In genomic region chr17:42283241-42284019, GRCh38 we compare ENCODE assay signal across 15 cellular contexts. TPM values are rescaled to one million over a fixed set of nuclear protein-coding genes. Genes with fewer than 3 reads are reported as not detected.
DNase-seq lines count a peak whose midpoint lies in the region; ATAC-seq and TF ChIP-seq lines count a peak whose summit lies in the region.
"Had no signal": no experiment of that assay in that cellular context is flagged by ENCODE, and none has a peak within 500 bp of the region (broad histone marks: within the 10 kb centered on the region; RNA-seq: fewer than 3 reads in every experiment).

No MANE protein-coding gene starts in this region.

- WGBS in neuronal stem cell (ENCODE audit: extremely low coverage in 2 of 2, insufficient read length in 2 of 2, insufficient replicate concordance in 1 of 2), 2 donors = no CpG with 5 or more reads among the region's 7 CpGs
- WGBS in aorta, 2 donors = 86 to 89% methylated on average over 7 of the region's 7 CpGs

- H3K4me1 Mint-ChIP-seq in MCF 10A (ENCODE audit: insufficient read depth, unreplicated experiment) = peaks cover 8% of the 10 kb centered on the region
- H3K4me1 Mint-ChIP-seq in activated CD8-positive, alpha-beta memory T cell treated with anti-CD3 and anti-CD28 coated beads, Interleukin-2, amount 10 ng/mL, durations not matched to agents 7 days and 5 days = peaks cover 27% of the 10 kb centered on the region

- peak overlapping the region; percentile 47 for H3K9ac ChIP-seq in neuronal stem cell (ENCODE audit: low read depth, low read length, poor library complexity)

- no peak overlapping the region for H2BK120ac ChIP-seq in neuronal stem cell (ENCODE audit: low read depth, low read length)

- DNase-seq in breast epithelium (ENCODE audit: low spot score in 2 of 2) = peak; percentile 43 to 67
- DNase-seq in MCF 10A (ENCODE audit: unreplicated experiment) = no peak
- DNase-seq in activated CD8-positive, alpha-beta memory T cell treated with anti-CD3 and anti-CD28 coated beads, Interleukin-2, amount 10 ng/mL, durations not matched to agents 7 days and 5 days = peak; percentile 32
- no peak for DNase-seq in neuronal stem cell (ENCODE audit: low spot score)
- peak; percentile 24 to 64 for DNase-seq in aorta
- DNase-seq in NCI-H748 (lab: John Stamatoyannopoulos, UW; ENCODE audit: unreplicated experiment) = no peak
- no peak for DNase-seq in stimulated activated CD4-positive, alpha-beta T cell treated with anti-CD3 and anti-CD28 coated beads, Interleukin-2, amount 100 ng/mL, for 48 hours
- DNase-seq: BE2C; foreskin fibroblast; natural killer cell; NCI-H1930; NCI-H524; OCI-M1; stimulated activated CD4-positive, alpha-beta T cell treated with anti-CD3 and anti-CD28 coated beads, Interleukin-1b, Interleukin-23, amount 100 ng/mL, for 48 hours had no signal

- H4K8ac ChIP-seq in neuronal stem cell (ENCODE audit: low read depth, low read length) = no peak overlapping the region

- intact Hi-C loops in breast epithelium (cut with DNase I; ENCODE audit: low total_unique reads) (no loop called here), MCF 10A (cut with micrococcal nuclease) (no loop called here), aorta (cut with DNase I) (no loop called here)

- H3K36me3 Mint-ChIP-seq in MCF 10A (ENCODE audit: insufficient read depth, unreplicated experiment) = no peaks in the 10 kb centered on the region
- no peaks in the 10 kb centered on the region for H3K36me3 Mint-ChIP-seq in activated CD8-positive, alpha-beta memory T cell treated with anti-CD3 and anti-CD28 coated beads, Interleukin-2, amount 10 ng/mL, durations not matched to agents 7 days and 5 days
- H3K36me3 Mint-ChIP-seq: natural killer cell had no signal

- H3K27me3 Mint-ChIP-seq in MCF 10A (ENCODE audit: insufficient read depth, unreplicated experiment) = peaks cover 14% of the 10 kb centered on the region
- H3K27me3 Mint-ChIP-seq in activated CD8-positive, alpha-beta memory T cell treated with anti-CD3 and anti-CD28 coated beads, Interleukin-2, amount 10 ng/mL, durations not matched to agents 7 days and 5 days = no peaks in the 10 kb centered on the region

- H2AFZ ChIP-seq in neuronal stem cell (ENCODE audit: low read length) = no peak overlapping the region

- TF ChIP-seq CTCF in breast epithelium (IDR thresholded peaks at IDR 0.05) = no peak
- TF ChIP-seq CTCF in MCF 10A (IDR thresholded peaks at IDR 0.05; ENCODE audit: unreplicated experiment) = no peak

- H4K91ac ChIP-seq in neuronal stem cell (ENCODE audit: low read depth, low read length, poor library complexity) = no peak overlapping the region

- H3K9me3 ChIP-seq in breast epithelium = no peaks in the 10 kb centered on the region
- no peaks in the 10 kb centered on the region for H3K9me3 ChIP-seq in neuronal stem cell (replicated peaks in 1 of 2; ENCODE audit: control insufficient read depth in 2 of 2, insufficient read depth in 1 of 2, low read depth in 1 of 2, low read length in 2 of 2)
- no peaks in the 10 kb centered on the region for H3K9me3 ChIP-seq in aorta (ENCODE audit: control insufficient read depth, low read length)
- H3K9me3 ChIP-seq: BE2C, uterus had no signal

- no TSS peak for BruUV-seq in MCF 10A (replicated peaks; lab: Mats Ljungman, UMichigan)

- no peak overlapping the region for H3K14ac ChIP-seq in neuronal stem cell (ENCODE audit: low read length)

- no peak overlapping the region for H2BK5ac ChIP-seq in neuronal stem cell (ENCODE audit: low read length)

- H3K27ac ChIP-seq in breast epithelium (peak overlapping the region; percentile 91 to 92), neuronal stem cell (replicated peaks; ENCODE audit: low read length) (no peak overlapping the region), aorta (ENCODE audit: low read depth in 1 of 2, low read length in 2 of 2) (no peak overlapping the region)
- H3K27ac ChIP-seq: uterus had no signal

- H2AK5ac ChIP-seq in neuronal stem cell (ENCODE audit: low read depth, low read length) = no peak overlapping the region

- no peak overlapping the region for H2BK15ac ChIP-seq in neuronal stem cell (ENCODE audit: low read length)

- H3K9me3 Mint-ChIP-seq in MCF 10A (ENCODE audit: unreplicated experiment) = no peaks in the 10 kb centered on the region
- no peaks in the 10 kb centered on the region for H3K9me3 Mint-ChIP-seq in activated CD8-positive, alpha-beta memory T cell treated with anti-CD3 and anti-CD28 coated beads, Interleukin-2, amount 10 ng/mL, durations not matched to agents 7 days and 5 days (ENCODE audit: low read depth)
- H3K9me3 Mint-ChIP-seq: natural killer cell had no signal

- POLR2A ChIA-PET in MCF 10A (lab: Yijun Ruan, JAX) = no interaction called here

- CTCF ChIA-PET in MCF 10A (lab: Yijun Ruan, JAX) = interaction anchor here (0.6 to 0.7 kb wide), 2 partner anchors 32 to 278 kb away, joined by 3 to 4 read pairs; no protein-coding TSS in a partner anchor
- CTCF ChIA-PET in activated CD8-positive, alpha-beta memory T cell treated with anti-CD3 and anti-CD28 coated beads, Interleukin-2, amount 10 ng/mL, durations not matched to agents 7 days and 5 days (lab: Charles Lee) = interaction anchor here (1.5 to 1.7 kb wide), 2 partner anchors 19 to 123 kb away, joined by 4 to 5 read pairs; no protein-coding TSS in a partner anchor

- ATAC-seq in activated CD8-positive, alpha-beta memory T cell treated with anti-CD3 and anti-CD28 coated beads, Interleukin-2, amount 10 ng/mL, durations not matched to agents 7 days and 5 days = no peak
- no peak for ATAC-seq in aorta (ENCODE audit: low FRiP score)
- ATAC-seq: natural killer cell had no signal

- no peak overlapping the region for H3K27ac Mint-ChIP-seq in MCF 10A (ENCODE audit: low read depth, unreplicated experiment)
- H3K27ac Mint-ChIP-seq in activated CD8-positive, alpha-beta memory T cell treated with anti-CD3 and anti-CD28 coated beads, Interleukin-2, amount 10 ng/mL, durations not matched to agents 7 days and 5 days = no peak overlapping the region
- H3K27ac Mint-ChIP-seq: natural killer cell had no signal

- H3K23ac ChIP-seq in neuronal stem cell (ENCODE audit: low read depth, low read length, poor library complexity) = no peak overlapping the region

- H3K27me3 ChIP-seq in breast epithelium = no peaks in the 10 kb centered on the region
- peaks cover 4 to 20% (median 19%) of the 10 kb centered on the region in 3 experiments for H3K27me3 ChIP-seq in neuronal stem cell (ENCODE audit: control insufficient read depth in 3 of 3, insufficient read depth in 3 of 3, low read depth in 1 of 3, low read length in 3 of 3)
- no peaks in the 10 kb centered on the region for H3K27me3 ChIP-seq in aorta (ENCODE audit: control insufficient read depth in 1 of 2, insufficient read depth in 2 of 2, low read length in 1 of 2)
- H3K27me3 ChIP-seq: uterus had no signal

- TF ChIP-seq POLR2A in breast epithelium (IDR thresholded peaks at IDR 0.05) = no peak

- H3K4me3 Mint-ChIP-seq in MCF 10A (ENCODE audit: unreplicated experiment) = no peak overlapping the region
- H3K4me3 Mint-ChIP-seq in activated CD8-positive, alpha-beta memory T cell treated with anti-CD3 and anti-CD28 coated beads, Interleukin-2, amount 10 ng/mL, durations not matched to agents 7 days and 5 days = no peak overlapping the region
- H3K4me3 Mint-ChIP-seq: natural killer cell had no signal

- H3K4me2 ChIP-seq in neuronal stem cell (ENCODE audit: insufficient read depth, low read length, poor library complexity, severe bottlenecking) = no peak overlapping the region

- no peak overlapping the region for H3K18ac ChIP-seq in neuronal stem cell (ENCODE audit: low read length)

- H3K4me3 ChIP-seq in breast epithelium (no peak overlapping the region), neuronal stem cell (ENCODE audit: low read length in 2 of 2) (no peak overlapping the region), aorta (ENCODE audit: low read length in 2 of 2) (no peak overlapping the region)
- H3K4me3 ChIP-seq: uterus had no signal

- H3K36me3 ChIP-seq in breast epithelium (no peaks in the 10 kb centered on the region), neuronal stem cell (replicated peaks in 1 of 2; ENCODE audit: control insufficient read depth in 2 of 2, insufficient read depth in 2 of 2, low read length in 2 of 2) (no peaks in the 10 kb centered on the region), aorta (ENCODE audit: control insufficient read depth in 1 of 2, insufficient read depth in 2 of 2, low read length in 1 of 2) (no peaks in the 10 kb centered on the region)
- H3K36me3 ChIP-seq: BE2C, uterus had no signal

- peak overlapping the region; percentile 43 for H2BK12ac ChIP-seq in neuronal stem cell (ENCODE audit: low read length)

- H3K4ac ChIP-seq in neuronal stem cell (ENCODE audit: low read length) = no peak overlapping the region

- peaks cover 12 to 27% of the 10 kb centered on the region in 2 donors for H3K4me1 ChIP-seq in breast epithelium
- H3K4me1 ChIP-seq in neuronal stem cell (ENCODE audit: control insufficient read depth in 2 of 2, insufficient read depth in 1 of 2, low read depth in 1 of 2, low read length in 2 of 2) = peaks cover 9 to 29% of the 10 kb centered on the region in 2 donors
- no peaks in the 10 kb centered on the region for H3K4me1 ChIP-seq in aorta (ENCODE audit: control insufficient read depth in 1 of 2, insufficient read depth in 2 of 2, low read length in 2 of 2)
- H3K4me1 ChIP-seq: BE2C had no signal

- no peaks in the 10 kb centered on the region for H3K79me1 ChIP-seq in neuronal stem cell (ENCODE audit: low read depth, low read length)

RNA-seq across cellular contexts. Expression of gene STAT5A, which starts 4.9 kb away (rescaled TPM):
- 100 to 1,000 TPM in 1 of 3 donors, 10 to 100 TPM in 2; 72.8 to 363 (median 78.9) TPM for total RNA-seq in breast epithelium
- total RNA-seq in MCF 10A (2022) = 1.0 and 1.7 TPM in 2 replicates
- total RNA-seq in activated CD8-positive, alpha-beta memory T cell treated with anti-CD3 and anti-CD28 coated beads, Interleukin-2, amount 10 ng/mL, durations not matched to agents 7 days and 5 days = 100 to 1,000 TPM; 118 to 127 TPM
- polyA plus RNA-seq in neuronal stem cell (2013, experiment 1 of 2) = 1.8 TPM
- 1.7 TPM for polyA plus RNA-seq in neuronal stem cell (2013, experiment 2 of 2)
- total RNA-seq in aorta = 10 to 100 TPM; 42.1 to 63.2 TPM
- 10 to 100 TPM; 10.9 to 20.8 TPM for polyA plus RNA-seq in aorta

RNA-seq across cellular contexts. Expression of gene STAT5B, which starts 7.2 kb away (rescaled TPM):
- total RNA-seq in breast epithelium = 100 to 1,000 TPM in 2 of 3 donors, 10 to 100 TPM in 1; 97.2 to 130 (median 101) TPM
- 29.8 and 32.6 TPM in 2 replicates for total RNA-seq in MCF 10A (2022)
- 100 to 1,000 TPM; 112 to 116 TPM for total RNA-seq in activated CD8-positive, alpha-beta memory T cell treated with anti-CD3 and anti-CD28 coated beads, Interleukin-2, amount 10 ng/mL, durations not matched to agents 7 days and 5 days
- polyA plus RNA-seq in neuronal stem cell (2013, experiment 1 of 2) = 38.6 TPM
- 40.6 TPM for polyA plus RNA-seq in neuronal stem cell (2013, experiment 2 of 2)
- total RNA-seq in aorta = 100 to 1,000 TPM in 1 of 2 donors, 10 to 100 TPM in 1; 78.0 to 106 TPM
- polyA plus RNA-seq in aorta = 10 to 100 TPM; 18.0 to 54.6 TPM

Comparison
In these comparisons a context has a peak if more than half of its experiments do, and no peak if none do; other contexts are left out.
1. DNase-seq: peak in breast epithelium (2 of 2), activated CD8-positive, alpha-beta memory T cell treated with anti-CD3 and anti-CD28 coated beads, Interleukin-2, amount 10 ng/mL, durations not matched to agents 7 days and 5 days (single experiment) and aorta (2 of 2); none in MCF 10A (single experiment), neuronal stem cell (single experiment), NCI-H748 (single experiment) and stimulated activated CD4-positive, alpha-beta T cell treated with anti-CD3 and anti-CD28 coated beads, Interleukin-2, amount 100 ng/mL, for 48 hours (0 of 2).
2. RNA of gene STAT5A, which starts 4.9 kb away (total RNA-seq): 118 to 127 TPM in activated CD8-positive, alpha-beta memory T cell treated with anti-CD3 and anti-CD28 coated beads, Interleukin-2, amount 10 ng/mL, durations not matched to agents 7 days and 5 days, 72.8 to 363 TPM in breast epithelium and 42.1 to 63.2 TPM in aorta; 1.0 to 1.7 TPM in MCF 10A; every median in the first group is over 10 times any median in the second.
3. H3K27ac ChIP-seq: peak in breast epithelium (2 of 2); none in neuronal stem cell (single experiment) and aorta (0 of 2).